In the genomic region with DNA sequence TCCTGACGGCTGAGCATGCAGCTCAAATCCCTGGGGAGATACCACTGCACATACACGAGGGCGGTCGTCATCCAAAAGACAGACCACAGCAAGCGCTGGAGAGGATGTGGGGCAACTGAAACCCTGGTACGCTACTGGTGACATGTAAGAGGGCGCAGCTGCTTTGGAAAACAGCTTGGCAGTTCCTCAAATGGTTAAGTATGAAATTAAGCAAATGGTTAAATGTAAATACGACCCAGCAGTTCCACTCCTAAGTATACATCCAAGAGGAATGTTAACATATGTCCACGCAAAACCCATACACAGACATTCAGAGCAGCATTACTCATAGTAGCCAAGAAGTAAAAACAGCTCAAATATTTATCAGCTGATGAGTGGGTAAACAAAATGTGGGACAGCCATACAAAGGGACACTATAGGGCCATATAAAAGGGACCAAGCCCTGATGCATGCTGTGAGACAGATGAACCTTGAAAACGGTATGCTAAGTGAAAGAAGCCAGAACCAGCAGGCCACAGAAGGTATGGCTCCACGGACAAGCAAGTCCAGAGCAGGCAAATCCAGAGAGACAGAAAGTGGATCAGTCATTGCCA, we compare ENCODE assay signal across 18 cellular contexts. TPM values are rescaled to one million over a fixed set of nuclear protein-coding genes. Genes with fewer than 3 reads are reported as not detected.
DNase-seq lines count a peak whose midpoint lies in the region; ATAC-seq and TF ChIP-seq lines count a peak whose summit lies in the region.
"Had no signal": no experiment of that assay in that cellular context is flagged by ENCODE, and none has a peak within 500 bp of the region (broad histone marks: within the 10 kb centered on the region; RNA-seq: fewer than 3 reads in every experiment).

No MANE protein-coding gene starts in this region.

- H3K4ac ChIP-seq in mesenchymal stem cell (ENCODE audit: low read depth in 1 of 2, low read length in 2 of 2): peak overlapping the region; percentile 62 to 89

- peak overlapping the region; percentile 6 to 84 for H2BK12ac ChIP-seq in mesenchymal stem cell (ENCODE audit: low read length in 2 of 2)

- no peaks in the 10 kb centered on the region for H3K27me3 ChIP-seq in BLaER1
- H3K27me3 ChIP-seq in HL-60 (ENCODE audit: insufficient read depth, poor library complexity, severe bottlenecking): no peaks in the 10 kb centered on the region
- H3K27me3 ChIP-seq in mesenchymal stem cell (ENCODE audit: control insufficient read depth in 1 of 2, insufficient read depth in 1 of 2, low read length in 2 of 2): no peaks in the 10 kb centered on the region

- H2BK15ac ChIP-seq in mesenchymal stem cell (ENCODE audit: low read depth, poor library complexity, severe bottlenecking): peak overlapping the region; percentile 54

- H3K14ac ChIP-seq in mesenchymal stem cell (ENCODE audit: low read length in 2 of 2): no peak overlapping the region

- H3K27ac ChIP-seq in BLaER1 (peak overlapping the region; percentile 91), HL-60 (replicated peaks) (peak overlapping the region; percentile 22), SK-N-MC (peak overlapping the region; percentile 63; the same call in 1 of the 2 replicates), mesenchymal stem cell (ENCODE audit: low read length, poor library complexity, severe bottlenecking) (no peak overlapping the region)
- H3K27ac ChIP-seq: skin epidermis had no signal

- no peaks in the 10 kb centered on the region for H3K36me3 ChIP-seq in BLaER1
- H3K36me3 ChIP-seq in SK-N-MC (ENCODE audit: insufficient read depth, low read length): no peaks in the 10 kb centered on the region
- peaks cover 5 to 19% of the 10 kb centered on the region in 2 experiments for H3K36me3 ChIP-seq in mesenchymal stem cell (ENCODE audit: control insufficient read depth in 1 of 2, insufficient read depth in 2 of 2, low read depth in 1 of 2, low read length in 2 of 2)

- H4K8ac ChIP-seq in mesenchymal stem cell (ENCODE audit: low read length): peak overlapping the region; percentile 94

- H2BK5ac ChIP-seq in mesenchymal stem cell (ENCODE audit: low read depth, low read length, poor library complexity, severe bottlenecking): no peak overlapping the region

- WGBS in mesenchymal stem cell: 31% methylated on average over 9 of the region's 11 CpGs

- H3K79me1 ChIP-seq in mesenchymal stem cell (replicated peaks; ENCODE audit: low read length, poor library complexity, severe bottlenecking): peaks cover 10% of the 10 kb centered on the region

- H3K4me1 ChIP-seq in BLaER1: peaks cover 82% of the 10 kb centered on the region
- H3K4me1 ChIP-seq in mesenchymal stem cell (ENCODE audit: control insufficient read depth, insufficient read depth, low read depth, low read length): peaks cover 8% of the 10 kb centered on the region

- no peak for TF ChIP-seq CTCF in HL-60 (IDR thresholded peaks at IDR 0.05; ENCODE audit: insufficient read depth, low read length)

- no peak overlapping the region for H2AFZ ChIP-seq in mesenchymal stem cell (ENCODE audit: low read depth, low read length)

- no peak overlapping the region for H3K23ac ChIP-seq in mesenchymal stem cell (ENCODE audit: low read length in 2 of 2)

- H2AK5ac ChIP-seq in mesenchymal stem cell (ENCODE audit: low read length, severe bottlenecking): peak overlapping the region; percentile 68

- no peak overlapping the region for H3K4me3 ChIP-seq in BLaER1
- no peak overlapping the region for H3K4me3 ChIP-seq in HL-60 (replicated peaks; ENCODE audit: insufficient read depth, low read length)
- no peak overlapping the region for H3K4me3 ChIP-seq in SK-N-MC
- no peak overlapping the region for H3K4me3 ChIP-seq in mesenchymal stem cell (ENCODE audit: insufficient read depth in 1 of 2, low read depth in 1 of 2, low read length in 2 of 2)
- H3K4me3 ChIP-seq: skin epidermis had no signal

- DNase-seq in HL-60 (ENCODE audit: low read depth in 1 of 2, low spot score in 1 of 2) (peak; percentile 47 to 89), SK-N-MC (ENCODE audit: low read depth, low spot score) (no peak), mesenchymal stem cell (peak; percentile 96), middle frontal gyrus (ENCODE audit: extremely low spot score, low spot score) (no peak), occipital lobe (lab: John Stamatoyannopoulos, UW) (no peak)
- DNase-seq: activated CD4-positive, alpha-beta T cell treated with anti-CD3 and anti-CD28 coated beads for 48 hours; activated naive CD8-positive, alpha-beta T cell treated with anti-CD3 and anti-CD28 coated beads, Interleukin-2, amount 10 ng/mL, durations not matched to agents 7 days and 5 days; activated T-cell treated with anti-CD3 and anti-CD28 coated beads, Interleukin-2, amount 50 U/mL, for 1 hour; caudate nucleus; DMS79; foreskin fibroblast; NCI-H226; nucleus accumbens had no signal

- H3K4me2 ChIP-seq in BLaER1 (peak overlapping the region; percentile 76), mesenchymal stem cell (ENCODE audit: low read length, poor library complexity, severe bottlenecking) (no peak overlapping the region)

- peak overlapping the region; percentile 97 for H4K91ac ChIP-seq in mesenchymal stem cell (ENCODE audit: low read length)

- H2BK120ac ChIP-seq in mesenchymal stem cell (ENCODE audit: low read depth, low read length): peak overlapping the region; percentile 57

- no peak for ATAC-seq in GM19463 (IDR thresholded peaks at IDR 0.05; ENCODE audit: unreplicated experiment)
- no peak for ATAC-seq in HG03045 (IDR thresholded peaks at IDR 0.05; ENCODE audit: unreplicated experiment)

- no peaks in the 10 kb centered on the region for H4K20me1 ChIP-seq in BLaER1

- H3K9ac ChIP-seq in BLaER1 (peak overlapping the region; percentile 65; the same call in 1 of the 2 replicates), SK-N-MC (ENCODE audit: insufficient read length) (no peak overlapping the region), mesenchymal stem cell (ENCODE audit: low read length) (peak overlapping the region; percentile 21)

- peak overlapping the region; percentile 90 to 95 for H3K18ac ChIP-seq in mesenchymal stem cell (ENCODE audit: low read depth in 1 of 2, low read length in 2 of 2)

- H3K9me3 ChIP-seq in BLaER1: peaks cover 29% of the 10 kb centered on the region
- no peaks in the 10 kb centered on the region for H3K9me3 ChIP-seq in SK-N-MC (ENCODE audit: low read depth, low read length)
- no peaks in the 10 kb centered on the region for H3K9me3 ChIP-seq in mesenchymal stem cell (ENCODE audit: control insufficient read depth, low read length)

RNA-seq across cellular contexts. Expression of gene RIPOR3, which starts 38.5 kb away (rescaled TPM):
- polyA plus RNA-seq in mesenchymal stem cell (2013, experiment 1 of 2): 45.9 TPM
- 43.6 TPM for polyA plus RNA-seq in mesenchymal stem cell (2013, experiment 2 of 2)
- total RNA-seq in occipital lobe: 1.7 TPM
- total RNA-seq: activated naive CD8-positive, alpha-beta T cell treated with anti-CD3 and anti-CD28 coated beads, Interleukin-2, amount 10 ng/mL, durations not matched to agents 7 days and 5 days; T-helper 1 cell treated with Interleukin-12 subunit alpha and Interleukin-12 subunit beta and Interleukin-4 antibody, amounts not matched to agents 30 ng/mL and 1 ng/mL, for 36 hours had no signal

Comparison
In these comparisons a context has a peak if more than half of its experiments do, and no peak if none do; other contexts are left out.
1. DNase-seq: peak in HL-60 (2 of 2) and mesenchymal stem cell (single experiment); none in SK-N-MC (single experiment), middle frontal gyrus (single experiment) and occipital lobe (single experiment).